ENCODE assay signal across 2 cellular contexts in the genomic region with DNA sequence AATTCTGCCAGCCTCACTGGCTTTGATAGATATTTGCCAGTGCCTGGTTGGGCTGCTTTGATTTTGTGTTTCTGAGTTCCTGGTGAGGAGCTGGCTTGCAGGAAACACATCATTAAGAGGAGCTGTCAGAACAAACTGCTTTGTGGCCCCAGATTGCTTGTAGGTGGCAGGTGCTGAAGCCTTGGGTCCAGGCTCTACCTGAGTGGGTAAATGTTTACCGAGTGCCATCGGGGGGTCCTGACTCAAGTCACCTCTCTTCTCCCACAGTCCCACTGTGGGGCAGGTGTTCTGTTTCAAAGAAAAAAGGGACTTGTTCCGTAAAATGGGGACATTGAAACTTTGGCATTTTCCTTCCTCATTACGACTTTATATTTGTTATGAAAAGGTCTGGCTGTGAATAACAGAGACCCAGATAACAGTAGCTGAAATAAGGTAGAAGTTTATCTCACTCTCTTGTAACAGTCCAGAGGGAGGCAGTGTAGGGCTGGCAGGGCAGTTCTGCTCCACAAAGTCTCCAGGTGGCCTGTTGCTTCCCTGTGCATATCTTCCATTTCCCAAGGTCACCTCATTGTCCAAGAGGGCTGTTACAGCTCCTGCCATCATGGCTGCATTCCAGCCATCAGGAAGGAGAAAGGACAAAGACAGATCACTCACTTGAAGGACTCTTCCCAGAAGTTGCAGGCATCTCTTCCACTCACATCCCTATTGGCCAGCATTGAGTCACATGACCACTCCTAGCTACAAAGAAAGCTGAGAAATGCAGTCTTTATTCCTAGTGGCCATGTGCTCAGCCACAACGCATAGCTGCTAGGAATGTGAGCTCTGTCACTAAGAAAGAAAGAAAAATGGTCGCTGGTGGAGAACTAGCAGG.
A peak's percentile ranks its signal among the peaks of the same experiment; 100 is the strongest.
TF ChIP-seq lines count a peak whose summit lies in the region.

No MANE protein-coding gene starts in this region.

TF ChIP-seq in HepG2, 621 proteins besides CTCF, POLR2A, EP300 and RAD21:
- TF ChIP-seq NFYB (CRISPR knock-in tag; IDR thresholded peaks at IDR 0.05), result peak; percentile 63
- TF ChIP-seq ZNF207 (IDR thresholded peaks at IDR 0.05; ENCODE audit: borderline replicate concordance), result no peak
- peak; percentile 5; the same call in 1 of the 2 replicates for TF ChIP-seq RAD51 (IDR thresholded peaks at IDR 0.05; ENCODE audit: borderline replicate concordance)
TF ChIP-seq in HepG2: peak in this region for 2.

TF ChIP-seq in H1, 55 proteins besides CTCF, POLR2A, EP300 and RAD21:
- TF ChIP-seq, protein P1, sequence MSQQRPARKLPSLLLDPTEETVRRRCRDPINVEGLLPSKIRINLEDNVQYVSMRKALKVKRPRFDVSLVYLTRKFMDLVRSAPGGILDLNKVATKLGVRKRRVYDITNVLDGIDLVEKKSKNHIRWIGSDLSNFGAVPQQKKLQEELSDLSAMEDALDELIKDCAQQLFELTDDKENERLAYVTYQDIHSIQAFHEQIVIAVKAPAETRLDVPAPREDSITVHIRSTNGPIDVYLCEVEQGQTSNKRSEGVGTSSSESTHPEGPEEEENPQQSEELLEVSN (IDR thresholded peaks at IDR 0.05), result peak; percentile 53; the same call in 1 of the 2 replicates
- TF ChIP-seq, protein P2, sequence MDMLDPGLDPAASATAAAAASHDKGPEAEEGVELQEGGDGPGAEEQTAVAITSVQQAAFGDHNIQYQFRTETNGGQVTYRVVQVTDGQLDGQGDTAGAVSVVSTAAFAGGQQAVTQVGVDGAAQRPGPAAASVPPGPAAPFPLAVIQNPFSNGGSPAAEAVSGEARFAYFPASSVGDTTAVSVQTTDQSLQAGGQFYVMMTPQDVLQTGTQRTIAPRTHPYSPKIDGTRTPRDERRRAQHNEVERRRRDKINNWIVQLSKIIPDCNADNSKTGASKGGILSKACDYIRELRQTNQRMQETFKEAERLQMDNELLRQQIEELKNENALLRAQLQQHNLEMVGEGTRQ (IDR thresholded peaks at IDR 0.05; ENCODE audit: low read length), result peak; percentile 73
- TF ChIP-seq, protein P3, sequence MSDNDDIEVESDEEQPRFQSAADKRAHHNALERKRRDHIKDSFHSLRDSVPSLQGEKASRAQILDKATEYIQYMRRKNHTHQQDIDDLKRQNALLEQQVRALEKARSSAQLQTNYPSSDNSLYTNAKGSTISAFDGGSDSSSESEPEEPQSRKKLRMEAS (IDR thresholded peaks at IDR 0.05), result peak; percentile 83
- TF ChIP-seq FOSL1 (IDR thresholded peaks at IDR 0.05; ENCODE audit: insufficient read depth, low read depth, low read length), result no peak
- TF ChIP-seq KDM1A (IDR thresholded peaks at IDR 0.05; ENCODE audit: borderline replicate concordance, low read length), result peak; percentile 92; the same call in 1 of the 2 replicates
